Comparison of ENCODE assay signal across 8 cellular contexts in the genomic region with DNA sequence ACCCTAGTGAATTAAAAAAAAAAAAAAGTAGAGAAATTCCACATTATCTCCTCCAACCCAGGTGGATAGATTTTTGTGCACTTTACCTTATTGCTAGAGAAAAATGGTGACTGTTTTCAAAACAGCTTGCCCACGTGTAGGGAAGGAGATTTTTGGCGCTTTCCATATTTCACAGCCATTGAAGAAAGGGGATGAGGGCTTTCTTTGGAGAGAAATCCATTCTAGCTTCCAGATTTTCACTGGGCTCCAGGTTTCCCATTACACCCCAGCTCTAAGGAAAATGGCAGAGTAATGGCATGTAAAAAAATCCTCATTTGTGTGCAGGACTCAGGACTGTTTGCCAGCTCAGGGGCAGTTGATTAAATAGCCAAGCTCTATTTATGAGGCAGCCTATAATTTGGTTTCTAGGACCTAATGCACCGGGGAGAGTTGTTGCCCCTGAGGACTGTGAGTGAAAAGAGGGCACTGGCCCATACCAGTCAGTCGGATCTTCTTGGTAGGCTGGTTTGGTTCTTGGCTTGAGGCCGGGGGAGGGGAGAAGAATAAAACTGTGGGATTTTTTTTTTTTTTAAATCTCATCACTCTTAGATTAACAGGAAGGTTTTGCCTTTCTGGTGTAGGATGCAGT. TPM values are rescaled to one million over a fixed set of nuclear protein-coding genes. Genes with fewer than 3 reads are reported as not detected.
DNase-seq lines count a peak whose midpoint lies in the region; ATAC-seq and TF ChIP-seq lines count a peak whose summit lies in the region.

No MANE protein-coding gene starts in this region.

- H3K27me3 ChIP-seq in HUES64 (ENCODE audit: insufficient read depth, low read length) (no peaks in the 10 kb centered on the region), muscle layer of colon (ENCODE audit: control insufficient read depth in 1 of 2, insufficient read depth in 2 of 2, low read length in 2 of 2) (no peaks in the 10 kb centered on the region)

- CTCF ChIA-PET in AG04449 (lab: Yijun Ruan, JAX) (interaction anchor here (0.7 to 7.5 kb wide), 5 partner anchors 10 to 96 kb away, joined by 3 to 62 read pairs (median 7); a partner anchor contains a TSS), MCF 10A (lab: Yijun Ruan, JAX) (interaction anchor here (0.5 to 5.1 kb wide), 8 partner anchors 12 to 153 kb away, joined by 3 to 54 read pairs (median 4); no protein-coding TSS in a partner anchor)

- intact Hi-C loops in MCF 10A (cut with micrococcal nuclease), result loop anchor here (1.0 kb wide), 1 partner anchor 91 kb away; no protein-coding TSS in a partner anchor

- no peaks in the 10 kb centered on the region for H3K9me3 ChIP-seq in HUES64 (ENCODE audit: insufficient read depth, low read depth, low read length)
- no peaks in the 10 kb centered on the region for H3K9me3 ChIP-seq in muscle layer of colon (ENCODE audit: low read length)

- peaks cover 7% of the 10 kb centered on the region for H3K36me3 Mint-ChIP-seq in MCF 10A (ENCODE audit: insufficient read depth, unreplicated experiment)

- H3K4me1 Mint-ChIP-seq in MCF 10A (ENCODE audit: insufficient read depth, unreplicated experiment), result peaks cover 13% of the 10 kb centered on the region

- H3K27ac ChIP-seq in HUES64 (ENCODE audit: low read depth, low read length) (peak overlapping the region; percentile 94; the same call in 1 of the 2 replicates), muscle layer of colon (ENCODE audit: low read depth, low read length) (peak overlapping the region; percentile 87)

- H3K4me1 ChIP-seq in HUES64 (ENCODE audit: insufficient read depth, low read length) (peaks cover 27% of the 10 kb centered on the region), muscle layer of colon (ENCODE audit: insufficient read depth, low read length) (peaks cover 36% of the 10 kb centered on the region)

- no peak for ATAC-seq in GM19035 (IDR thresholded peaks at IDR 0.05; ENCODE audit: unreplicated experiment)

- H3K9ac ChIP-seq in HUES64 (ENCODE audit: low read depth, low read length), result peak overlapping the region; percentile 95; the same call in 1 of the 2 replicates
- peak overlapping the region; percentile 98 for H3K9ac ChIP-seq in muscle layer of colon (ENCODE audit: low read length)

- no peaks in the 10 kb centered on the region for H3K27me3 Mint-ChIP-seq in MCF 10A (ENCODE audit: insufficient read depth, unreplicated experiment)

- DNase-seq in AG04449 (ENCODE audit: low read depth, low spot score) (no peak), MCF 10A (ENCODE audit: unreplicated experiment) (peak; percentile 14), T-helper 9 cell (no peak), C1 segment of cervical spinal cord (lab: John Stamatoyannopoulos, UW) (no peak), NCI-H2081 treated with DMSO at 0.1 percent for 48 hours (lab: John Stamatoyannopoulos, UW) (no peak)

- 36% methylated on average over 4 of the region's 5 CpGs for WGBS in HUES64

- peak overlapping the region; percentile 73 for H3K4me3 ChIP-seq in AG04449 (ENCODE audit: low read depth, low read length)
- peak overlapping the region; percentile 69 for H3K4me3 ChIP-seq in HUES64 (ENCODE audit: low read length)
- H3K4me3 ChIP-seq in muscle layer of colon (ENCODE audit: low read depth in 1 of 2, low read length in 2 of 2), result peak overlapping the region; percentile 43 to 95

- POLR2A ChIA-PET in AG04449 (lab: Yijun Ruan, JAX) (interaction anchor here (0.6 to 2.0 kb wide), 6 partner anchors 11 to 94 kb away, joined by 3 to 12 read pairs (median 6); a partner anchor contains a TSS), MCF 10A (lab: Yijun Ruan, JAX) (interaction anchor here (0.6 to 7.5 kb wide), 28 partner anchors 7 to 316 kb away, joined by 3 to 109 read pairs (median 6); a partner anchor contains a TSS)

- no peak overlapping the region for H3K4me3 Mint-ChIP-seq in MCF 10A (ENCODE audit: unreplicated experiment)

- BruUV-seq in MCF 10A (replicated peaks; lab: Mats Ljungman, UMichigan), result TSS peak; percentile 23

- TF ChIP-seq CTCF in AG04449 (IDR thresholded peaks at IDR 0.05; ENCODE audit: insufficient read depth, low read length, missing control alignments), result no peak
- no peak for TF ChIP-seq CTCF in MCF 10A (IDR thresholded peaks at IDR 0.05; ENCODE audit: unreplicated experiment)

- H3K36me3 ChIP-seq in HUES64 (ENCODE audit: insufficient read depth, low read length), result no peaks in the 10 kb centered on the region
- no peaks in the 10 kb centered on the region for H3K36me3 ChIP-seq in muscle layer of colon (ENCODE audit: insufficient read depth, low read length)

- no peaks in the 10 kb centered on the region for H3K9me3 Mint-ChIP-seq in MCF 10A (ENCODE audit: unreplicated experiment)

- H3K27ac Mint-ChIP-seq in MCF 10A (ENCODE audit: low read depth, unreplicated experiment), result peak overlapping the region; percentile 71

RNA-seq across cellular contexts. Expression of a gene that starts 2.1 kb away (rescaled TPM):
- 57.4 TPM for polyA plus RNA-seq in HUES64 (2013, experiment 1 of 2)
- 60.9 TPM for polyA plus RNA-seq in HUES64 (2013, experiment 2 of 2)
- 54.2 and 56.9 TPM in 2 replicates for total RNA-seq in MCF 10A (2022)
